ENCODE assay signal across 8 cellular contexts in the genomic region with DNA sequence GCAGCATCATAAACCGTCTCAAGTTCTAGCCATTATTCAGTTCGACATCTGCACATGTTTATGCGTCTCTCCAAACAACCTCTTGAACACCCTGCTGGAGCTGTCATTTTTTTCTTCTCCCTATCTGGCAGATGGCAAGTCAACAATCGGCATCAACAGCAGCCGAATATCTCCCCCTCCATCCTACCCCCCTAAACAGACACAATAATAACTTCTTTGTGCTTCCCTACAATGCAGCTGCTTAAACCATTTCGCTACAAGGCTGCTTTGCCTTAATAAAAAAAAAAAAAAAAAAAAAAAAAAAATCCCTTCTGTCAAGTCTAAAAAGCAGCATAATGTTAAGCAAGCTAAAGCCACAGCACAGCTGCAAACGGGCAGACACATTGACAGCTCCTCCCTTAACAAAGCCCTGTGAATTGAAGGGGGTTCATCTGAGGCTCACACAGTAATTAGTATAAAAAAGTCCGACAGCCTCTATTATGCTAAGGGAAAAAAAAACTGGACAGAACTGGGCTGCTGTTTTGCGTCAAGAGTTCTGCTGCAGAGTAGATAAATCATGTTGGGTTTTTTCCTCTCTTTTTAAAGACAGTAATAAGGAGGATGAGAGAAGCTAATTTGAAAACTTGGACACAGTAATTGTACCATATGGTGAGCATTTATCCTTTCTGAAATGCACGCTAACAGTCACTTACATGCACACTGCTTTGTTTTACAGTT.
DNase-seq lines count a peak whose midpoint lies in the region; TF ChIP-seq lines count a peak whose summit lies in the region.

No MANE protein-coding gene starts in this region.

- no peak for TF ChIP-seq EP300 in ovary (IDR thresholded peaks at IDR 0.05)

- H3K9me3 ChIP-seq in endocrine pancreas (ENCODE audit: control insufficient read depth, low read length) (no peaks in the 10 kb centered on the region), ovary (no peaks in the 10 kb centered on the region)

- peak; percentile 45 for DNase-seq in GM04503 (ENCODE audit: low read depth)
- peak; percentile 95 to 99 for DNase-seq in NCI-H524 (lab: John Stamatoyannopoulos, UW)
- DNase-seq in ovary = peak in 4 of 5 donors; percentile 18 to 45 (median 32)
- no peak for DNase-seq in HuH-7 (ENCODE audit: low spot score)
- no peak for DNase-seq in ecto neural progenitor cell (ENCODE audit: low spot score)
- no peak for DNase-seq in activated CD4-positive, CD25-positive, alpha-beta regulatory T cell treated with anti-CD3 and anti-CD28 coated beads, Interleukin-2, amount 50 U/mL, for 72 hours
- no peak for DNase-seq in amniotic stem cell (lab: John Stamatoyannopoulos, UW)

- H3K4me3 ChIP-seq in endocrine pancreas (ENCODE audit: control insufficient read depth, insufficient read depth, low read length) = peak overlapping the region; percentile 93
- no peak overlapping the region for H3K4me3 ChIP-seq in ovary

- TF ChIP-seq POLR2A in ovary (IDR thresholded peaks at IDR 0.05) = no peak

- H3K9ac ChIP-seq in endocrine pancreas (ENCODE audit: control insufficient read depth, insufficient read depth, low read length) = peak overlapping the region; percentile 10

- no peak for TF ChIP-seq CTCF in ovary (IDR thresholded peaks at IDR 0.05)

- H3K4me1 ChIP-seq in endocrine pancreas (ENCODE audit: control insufficient read depth, insufficient read depth, low read length) (peaks cover 24% of the 10 kb centered on the region), ovary (ENCODE audit: insufficient read depth) (peaks cover 6% of the 10 kb centered on the region)

- H3K27ac ChIP-seq in ovary = no peak overlapping the region

- 9 to 19% (median 13%) methylated on average over 10 of the region's 10 CpGs for WGBS in ovary, 3 donors

- H3K27me3 ChIP-seq in endocrine pancreas (ENCODE audit: control insufficient read depth, insufficient read depth, low read length) (no peaks in the 10 kb centered on the region), ovary (no peaks in the 10 kb centered on the region)

- H3K36me3 ChIP-seq in endocrine pancreas (ENCODE audit: control insufficient read depth, insufficient read depth, low read length) (no peaks in the 10 kb centered on the region), ovary (no peaks in the 10 kb centered on the region)

- intact Hi-C loops in ovary (cut with DNase I) = no loop called here

Comparison
In these comparisons a context has a peak if more than half of its experiments do, and no peak if none do; other contexts are left out.
1. DNase-seq: peak in GM04503 (single experiment), NCI-H524 (2 of 2) and ovary (4 of 5); none in HuH-7 (single experiment), ecto neural progenitor cell (single experiment), activated CD4-positive, CD25-positive, alpha-beta regulatory T cell treated with anti-CD3 and anti-CD28 coated beads, Interleukin-2, amount 50 U/mL, for 72 hours (single experiment) and amniotic stem cell (single experiment).